ENCODE assay signal across 32 cellular contexts in genomic region chr18:45026162-45026561, GRCh38.
A peak's percentile ranks its signal among the peaks of the same experiment; 100 is the strongest.
DNase-seq lines count a peak whose midpoint lies in the region; ATAC-seq, FAIRE-seq and TF ChIP-seq lines count a peak whose summit lies in the region.
"Had no signal": no experiment of that assay in that cellular context is flagged by ENCODE, and none has a peak within 500 bp of the region (broad histone marks: within the 10 kb centered on the region; RNA-seq: fewer than 3 reads in every experiment).

No MANE protein-coding gene starts in this region.

- H3K36me3 Mint-ChIP-seq in stimulated activated effector memory CD8-positive, alpha-beta T cell treated with anti-CD3 and anti-CD28 coated beads, Interleukin-12 subunit alpha, Interleukin-12 subunit beta, amount 100 ng/mL, for 72 hours: no peaks in the 10 kb centered on the region
- H3K36me3 Mint-ChIP-seq in activated CD4-positive, alpha-beta T cell treated with anti-CD3 and anti-CD28 coated beads, Interleukin-2, amount 10 ng/mL, durations not matched to agents 7 days and 5 days (ENCODE audit: low read depth): no peaks in the 10 kb centered on the region
- H3K36me3 Mint-ChIP-seq: activated naive CD4-positive, alpha-beta T cell treated with anti-CD3 and anti-CD28 coated beads, Interleukin-2, amount 10 ng/mL, durations not matched to agents 7 days and 5 days; immature natural killer cell; naive thymus-derived CD4-positive, alpha-beta T cell had no signal

- TF ChIP-seq POLR2A in GM12878 (IDR thresholded peaks at IDR 0.05; ENCODE audit: low read depth, low read length): no peak

- H3K27ac ChIP-seq in SK-N-SH (ENCODE audit: low read depth in 2 of 2, low read length in 1 of 2) (no peak overlapping the region), GM12878 (ENCODE audit: control insufficient read depth, insufficient read depth) (no peak overlapping the region)
- H3K27ac ChIP-seq: A549, colonic mucosa, foreskin keratinocyte, KMS-11, Peyer's patch, SJCRH30, spleen, vagina had no signal

- no TSS peak for BruUV-seq in GM12878 (replicated peaks; lab: Mats Ljungman, UMichigan)

- SMC1A ChIA-PET in GM12878 (lab: Charles Lee; ENCODE audit: uncharacterized antibody, unreplicated experiment): interaction anchor here (1.0 to 1.7 kb wide), 5 partner anchors 10 to 77 kb away, joined by 3 to 6 read pairs (median 3); no protein-coding TSS in a partner anchor

- RAD21 ChIA-PET in GM12878 (lab: Charles Lee; ENCODE audit: unreplicated experiment): interaction anchor here (1.5 to 1.6 kb wide), 2 partner anchors 186 kb away, joined by 5 to 6 read pairs; no protein-coding TSS in a partner anchor

- no peak for TF ChIP-seq CTCF in SK-N-SH (IDR thresholded peaks at IDR 0.05)
- TF ChIP-seq CTCF in GM12878 (IDR thresholded peaks at IDR 0.05 in 2 of 3, conservative IDR thresholded peaks at IDR 0.05 in 1 of 3; ENCODE audit: control insufficient read depth in 2 of 3, extremely low read depth in 1 of 3, insufficient read depth in 1 of 3, low read depth in 3 of 3, low read length in 3 of 3): peak in 1 of 3 experiments; percentile 15; a peak in 1 of 6 replicates

- H3K79me2 ChIP-seq in SK-N-SH (ENCODE audit: insufficient read depth) (peaks cover 2% of the 10 kb centered on the region; the same call in 1 of the 2 replicates), GM12878 (ENCODE audit: control insufficient read depth, insufficient read depth, low read length) (no peaks in the 10 kb centered on the region)

- no peak overlapping the region for H3K4me3 Mint-ChIP-seq in stimulated activated effector memory CD8-positive, alpha-beta T cell treated with anti-CD3 and anti-CD28 coated beads, Interleukin-12 subunit alpha, Interleukin-12 subunit beta, amount 100 ng/mL, for 72 hours
- H3K4me3 Mint-ChIP-seq in activated CD4-positive, alpha-beta T cell treated with anti-CD3 and anti-CD28 coated beads, Interleukin-2, amount 10 ng/mL, durations not matched to agents 7 days and 5 days: no peak overlapping the region
- H3K4me3 Mint-ChIP-seq: activated naive CD4-positive, alpha-beta T cell treated with anti-CD3 and anti-CD28 coated beads, Interleukin-2, amount 10 ng/mL, durations not matched to agents 7 days and 5 days; activated T-cell treated with anti-CD3 and anti-CD28 coated beads, Interleukin-2, amount 50 U/mL, for 4 hours; effector memory CD8-positive, alpha-beta T cell; GM23338; immature natural killer cell; mesothelial cell of epicardium; naive thymus-derived CD4-positive, alpha-beta T cell; stimulated activated naive B cell treated with anti-CD40 and anti-IgM and Interleukin-4, amounts not matched to agents 10 μg/mL and 1 μg/mL and 100 μg/mL, for 72 hours had no signal

- DNase-seq in SK-N-SH (no peak), NAMALWA (ENCODE audit: low spot score) (peak; percentile 5), GM12878 (ENCODE audit: low read depth, low spot score) (no peak)
- no peak for DNase-seq in stimulated activated effector memory CD8-positive, alpha-beta T cell treated with anti-CD3 and anti-CD28 coated beads, Interleukin-12 subunit alpha, Interleukin-12 subunit beta, amount 100 ng/mL, for 72 hours (ENCODE audit: low spot score in 2 of 2)
- no peak for DNase-seq in activated CD4-positive, alpha-beta T cell treated with anti-CD3 and anti-CD28 coated beads, Interleukin-2, amount 10 ng/mL, durations not matched to agents 7 days and 5 days
- DNase-seq: activated CD4-positive, alpha-beta T cell treated with anti-CD3 and anti-CD28 coated beads for 4 hours; activated naive CD4-positive, alpha-beta T cell treated with anti-CD3 and anti-CD28 coated beads, Interleukin-2, amount 10 ng/mL, durations not matched to agents 7 days and 5 days; activated T-cell treated with anti-CD3 and anti-CD28 coated beads, Interleukin-2, amount 50 U/mL, for 4 hours; amniotic stem cell; Calu3; colonic mucosa; effector memory CD8-positive, alpha-beta T cell; foreskin keratinocyte; immature natural killer cell; naive thymus-derived CD4-positive, alpha-beta T cell; NCI-H1092; NCI-H187 treated with DMSO at 0.1 percent for 48 hours; Peyer's patch; right cardiac atrium; SJCRH30; spleen; stimulated activated CD4-positive, alpha-beta T cell treated with anti-CD3 and anti-CD28 coated beads, Interleukin-2, amount 100 ng/mL, for 48 hours; stimulated activated naive B cell treated with anti-CD40 and anti-IgM and Interleukin-4, amounts not matched to agents 10 μg/mL and 1 μg/mL and 100 μg/mL, for 72 hours had no signal

- 88% methylated on average over 3 of the region's 3 CpGs for WGBS in SK-N-SH (ENCODE audit: low lambda C conversion rate)
- WGBS in GM12878 (ENCODE audit: insufficient coverage, insufficient replicate concordance, low lambda C conversion rate, missing lambda C conversion rate): 79% methylated on average over 3 of the region's 3 CpGs

- H3K4me2 ChIP-seq in SK-N-SH (no peak overlapping the region), GM12878 (ENCODE audit: control insufficient read depth, insufficient read depth) (no peak overlapping the region)
- H3K4me2 ChIP-seq: A549, GM23338, KMS-11 had no signal

- intact Hi-C loops in GM12878 (cut with micrococcal nuclease; ENCODE audit: unreplicated experiment): loop anchor here (10.0 kb wide), 1 partner anchor 351 kb away; no protein-coding TSS in a partner anchor

- no peak overlapping the region for H3K4me3 ChIP-seq in SK-N-SH (ENCODE audit: low read depth in 2 of 2, low read length in 1 of 2)
- no peak overlapping the region for H3K4me3 ChIP-seq in GM12878
- H3K4me3 ChIP-seq: A549, colonic mucosa, GM23338, Peyer's patch, SJCRH30, spleen, vagina had no signal

- POLR2A ChIA-PET in SK-N-SH (lab: Yijun Ruan, JAX): no interaction called here
- POLR2A ChIA-PET in GM12878 (lab: Charles Lee): no interaction called here
- POLR2A ChIA-PET in activated CD4-positive, alpha-beta T cell treated with anti-CD3 and anti-CD28 coated beads, Interleukin-2, amount 10 ng/mL, durations not matched to agents 7 days and 5 days (lab: Charles Lee): no interaction called here

- CTCF ChIA-PET in SK-N-SH (lab: Yijun Ruan, JAX) (no interaction called here), GM12878 (lab: Yijun Ruan, JAX) (interaction anchor here (1.2 to 1.7 kb wide), 3 partner anchors 31 to 187 kb away, joined by 3 to 6 read pairs (median 5); no protein-coding TSS in a partner anchor)
- CTCF ChIA-PET in activated CD4-positive, alpha-beta T cell treated with anti-CD3 and anti-CD28 coated beads, Interleukin-2, amount 10 ng/mL, durations not matched to agents 7 days and 5 days (lab: Charles Lee): no interaction called here

- H3K27me3 ChIP-seq in SK-N-SH (ENCODE audit: insufficient read depth) (no peaks in the 10 kb centered on the region), GM12878 (replicated peaks in 1 of 2; ENCODE audit: control insufficient read depth in 2 of 2, insufficient read depth in 2 of 2, low read length in 1 of 2) (no peaks in the 10 kb centered on the region)
- H3K27me3 ChIP-seq: colonic mucosa, foreskin keratinocyte, Peyer's patch, SJCRH30, spleen, vagina had no signal

- H3K27me3 Mint-ChIP-seq in activated CD4-positive, alpha-beta T cell treated with anti-CD3 and anti-CD28 coated beads, Interleukin-2, amount 10 ng/mL, durations not matched to agents 7 days and 5 days: peaks cover 2% of the 10 kb centered on the region
- H3K27me3 Mint-ChIP-seq: activated naive CD4-positive, alpha-beta T cell treated with anti-CD3 and anti-CD28 coated beads, Interleukin-2, amount 10 ng/mL, durations not matched to agents 7 days and 5 days; effector memory CD8-positive, alpha-beta T cell; naive thymus-derived CD4-positive, alpha-beta T cell; stimulated activated naive B cell treated with anti-CD40 and anti-IgM and Interleukin-4, amounts not matched to agents 10 μg/mL and 1 μg/mL and 100 μg/mL, for 72 hours had no signal

- no peak for FAIRE-seq in GM12878 (lab: Jason Lieb, UNC)
- FAIRE-seq: A549 had no signal

- in situ Hi-C loops in GM12878 (cut with MboI): loop anchor here (10.0 kb wide), 1 partner anchor 59 kb away; no protein-coding TSS in a partner anchor

- H3K9me3 ChIP-seq in SK-N-SH (no peaks in the 10 kb centered on the region), GM12878 (replicated peaks; ENCODE audit: control insufficient read depth, insufficient read depth, low read length) (no peaks in the 10 kb centered on the region)
- H3K9me3 ChIP-seq: A549, colonic mucosa, Peyer's patch, SJCRH30, vagina had no signal

- H3K27ac Mint-ChIP-seq in stimulated activated effector memory CD8-positive, alpha-beta T cell treated with anti-CD3 and anti-CD28 coated beads, Interleukin-12 subunit alpha, Interleukin-12 subunit beta, amount 100 ng/mL, for 72 hours: no peak overlapping the region
- H3K27ac Mint-ChIP-seq in activated CD4-positive, alpha-beta T cell treated with anti-CD3 and anti-CD28 coated beads, Interleukin-2, amount 10 ng/mL, durations not matched to agents 7 days and 5 days: no peak overlapping the region
- H3K27ac Mint-ChIP-seq: activated naive CD4-positive, alpha-beta T cell treated with anti-CD3 and anti-CD28 coated beads, Interleukin-2, amount 10 ng/mL, durations not matched to agents 7 days and 5 days; effector memory CD8-positive, alpha-beta T cell; GM23338; immature natural killer cell; mesothelial cell of epicardium; naive thymus-derived CD4-positive, alpha-beta T cell; stimulated activated naive B cell treated with anti-CD40 and anti-IgM and Interleukin-4, amounts not matched to agents 10 μg/mL and 1 μg/mL and 100 μg/mL, for 72 hours had no signal

- no peaks in the 10 kb centered on the region for H3K9me3 Mint-ChIP-seq in stimulated activated effector memory CD8-positive, alpha-beta T cell treated with anti-CD3 and anti-CD28 coated beads, Interleukin-12 subunit alpha, Interleukin-12 subunit beta, amount 100 ng/mL, for 72 hours
- H3K9me3 Mint-ChIP-seq in activated CD4-positive, alpha-beta T cell treated with anti-CD3 and anti-CD28 coated beads, Interleukin-2, amount 10 ng/mL, durations not matched to agents 7 days and 5 days: peaks cover 2% of the 10 kb centered on the region
- H3K9me3 Mint-ChIP-seq: activated T-cell treated with anti-CD3 and anti-CD28 coated beads, Interleukin-2, amount 50 U/mL, for 4 hours; effector memory CD8-positive, alpha-beta T cell; stimulated activated naive B cell treated with anti-CD40 and anti-IgM and Interleukin-4, amounts not matched to agents 10 μg/mL and 1 μg/mL and 100 μg/mL, for 72 hours had no signal

- H3K4me1 Mint-ChIP-seq in stimulated activated effector memory CD8-positive, alpha-beta T cell treated with anti-CD3 and anti-CD28 coated beads, Interleukin-12 subunit alpha, Interleukin-12 subunit beta, amount 100 ng/mL, for 72 hours: no peaks in the 10 kb centered on the region
- no peaks in the 10 kb centered on the region for H3K4me1 Mint-ChIP-seq in activated CD4-positive, alpha-beta T cell treated with anti-CD3 and anti-CD28 coated beads, Interleukin-2, amount 10 ng/mL, durations not matched to agents 7 days and 5 days
- H3K4me1 Mint-ChIP-seq: activated naive CD4-positive, alpha-beta T cell treated with anti-CD3 and anti-CD28 coated beads, Interleukin-2, amount 10 ng/mL, durations not matched to agents 7 days and 5 days; GM23338; mesothelial cell of epicardium; naive thymus-derived CD4-positive, alpha-beta T cell had no signal

- no peaks in the 10 kb centered on the region for H3F3A ChIP-seq in SK-N-SH (replicated peaks; ENCODE audit: insufficient read depth)

- H4K20me1 ChIP-seq in SK-N-SH (ENCODE audit: insufficient read depth) (no peaks in the 10 kb centered on the region), GM12878 (ENCODE audit: control insufficient read depth, insufficient read depth) (no peaks in the 10 kb centered on the region)

- ATAC-seq in SK-N-SH treated with all-trans-retinoic acid at 6 μM for 48 hours: no peak
- ATAC-seq in GM12878: peak; percentile 42; the same call in 1 of the 3 replicates
- peak; percentile 36 for ATAC-seq in stimulated activated effector memory CD8-positive, alpha-beta T cell treated with anti-CD3 and anti-CD28 coated beads, Interleukin-12 subunit alpha, Interleukin-12 subunit beta, amount 100 ng/mL, for 72 hours
- no peak for ATAC-seq in GM19023 (IDR thresholded peaks at IDR 0.05; ENCODE audit: unreplicated experiment)
- ATAC-seq in GM21723 (IDR thresholded peaks at IDR 0.05; ENCODE audit: unreplicated experiment): no peak
- ATAC-seq: A549; activated T-cell treated with anti-CD3 and anti-CD28 coated beads, Interleukin-2, amount 50 U/mL, for 4 hours; effector memory CD8-positive, alpha-beta T cell; esophagus mucosa; foreskin keratinocyte; GM23338; naive thymus-derived CD4-positive, alpha-beta T cell; right cardiac atrium; stimulated activated naive B cell treated with anti-CD40 and anti-IgM and Interleukin-4, amounts not matched to agents 10 μg/mL and 1 μg/mL and 100 μg/mL, for 72 hours had no signal

- H3K4me1 ChIP-seq in SK-N-SH (ENCODE audit: control insufficient read depth in 1 of 2, insufficient read depth in 2 of 2, low read depth in 1 of 2, low read length in 1 of 2) (no peaks in the 10 kb centered on the region), GM12878 (ENCODE audit: control insufficient read depth, insufficient read depth, low read length) (no peaks in the 10 kb centered on the region)
- H3K4me1 ChIP-seq: A549, colonic mucosa, foreskin keratinocyte, Peyer's patch, SJCRH30 had no signal

- H2AFZ ChIP-seq in SK-N-SH (ENCODE audit: low read depth) (no peak overlapping the region), GM12878 (ENCODE audit: control insufficient read depth, low read depth, low read length) (no peak overlapping the region)
- H2AFZ ChIP-seq: GM23338 had no signal

- no peaks in the 10 kb centered on the region for H3K36me3 ChIP-seq in SK-N-SH (replicated peaks in 1 of 2; ENCODE audit: control insufficient read depth in 1 of 2, insufficient read depth in 2 of 2, low read length in 1 of 2)
- H3K36me3 ChIP-seq in GM12878 (ENCODE audit: control insufficient read depth in 2 of 2, insufficient read depth in 2 of 2, low read length in 1 of 2): no peaks in the 10 kb centered on the region
- H3K36me3 ChIP-seq: colonic mucosa, Peyer's patch, SJCRH30, spleen, vagina had no signal

- H3K9ac ChIP-seq in SK-N-SH (no peak overlapping the region), GM12878 (ENCODE audit: control insufficient read depth, insufficient read depth, low read length) (no peak overlapping the region)
- H3K9ac ChIP-seq: KMS-11 had no signal

- H3K9me2 ChIP-seq in SK-N-SH: no peaks in the 10 kb centered on the region

- TF ChIP-seq RAD21 in SK-N-SH (IDR thresholded peaks at IDR 0.05; ENCODE audit: low read length) (peak; percentile 23; the same call in 1 of the 2 replicates), GM12878 (IDR thresholded peaks at IDR 0.05; ENCODE audit: insufficient read depth, low read depth, low read length) (peak; percentile 45)

- TF ChIP-seq EP300 in SK-N-SH (IDR thresholded peaks at IDR 0.05; ENCODE audit: borderline replicate concordance in 1 of 2, low read depth in 1 of 2, low read length in 1 of 2): no peak
- no peak for TF ChIP-seq EP300 in GM12878 (IDR thresholded peaks at IDR 0.05; ENCODE audit: borderline replicate concordance in 1 of 2, control insufficient read depth in 1 of 2, low read depth in 2 of 2, low read length in 2 of 2)

Comparison
In these comparisons a context has a peak if more than half of its experiments do, and no peak if none do; other contexts are left out.
1. ATAC-seq: peak in GM12878 (single experiment) and stimulated activated effector memory CD8-positive, alpha-beta T cell treated with anti-CD3 and anti-CD28 coated beads, Interleukin-12 subunit alpha, Interleukin-12 subunit beta, amount 100 ng/mL, for 72 hours (single experiment); none in SK-N-SH treated with all-trans-retinoic acid at 6 μM for 48 hours (single experiment), GM19023 (single experiment) and GM21723 (single experiment).
2. Of the 26 proteins assayed by ChIP-seq in both GM12878 and SK-N-SH: peak only in GM12878: none; only in SK-N-SH: none; in both: RAD21; in neither: 24; mixed calls (peak in some experiments, not most) for 1.